ENCODE assay signal across 11 cellular contexts in genomic region chr9:20619492-20619860, GRCh38. TPM values are rescaled to one million over a fixed set of nuclear protein-coding genes. Genes with fewer than 3 reads are reported as not detected.
A peak's percentile ranks its signal among the peaks of the same experiment; 100 is the strongest.
DNase-seq lines count a peak whose midpoint lies in the region; ATAC-seq lines count a peak whose summit lies in the region.
"Had no signal": no experiment of that assay in that cellular context is flagged by ENCODE, and none has a peak within 500 bp of the region (broad histone marks: within the 10 kb centered on the region; RNA-seq: fewer than 3 reads in every experiment).

No MANE protein-coding gene starts in this region.

- CTCF ChIA-PET in activated CD4-positive, alpha-beta memory T cell treated with anti-CD3 and anti-CD28 coated beads for 36 hours (lab: Charles Lee), result interaction anchor here (0.7 to 1.6 kb wide), 3 partner anchors 9 to 322 kb away, joined by 3 read pairs; no protein-coding TSS in a partner anchor

- no peak for DNase-seq in T-helper 2 cell treated with Interferon-gamma antibody and Interleukin-4, amounts not matched to agents 5 μg/mL and 100 μg/mL, for 36 hours (ENCODE audit: low spot score)
- no peak for DNase-seq in T-helper 2 cell
- DNase-seq in activated CD4-positive, alpha-beta memory T cell treated with anti-CD3 and anti-CD28 coated beads for 36 hours, result no peak
- no peak for DNase-seq in stimulated activated effector memory CD8-positive, alpha-beta T cell treated with anti-CD3 and anti-CD28 coated beads, Interleukin-12 subunit alpha, Interleukin-12 subunit beta, amount 100 ng/mL, for 72 hours (ENCODE audit: low spot score in 2 of 2)
- DNase-seq in dedifferentiated amniotic fluid mesenchymal stem cell (ENCODE audit: extremely low spot score), result no peak
- no peak for DNase-seq in activated CD4-positive, CD25-positive, alpha-beta regulatory T cell treated with anti-CD3 and anti-CD28 coated beads, Interleukin-2, amount 50 U/mL, for 72 hours
- DNase-seq: ACHN, T1000 had no signal

- peaks cover 43% of the 10 kb centered on the region for H3K4me1 Mint-ChIP-seq in T-helper 2 cell treated with Interferon-gamma antibody and Interleukin-4, amounts not matched to agents 5 μg/mL and 100 μg/mL, for 36 hours (ENCODE audit: low read depth)
- peaks cover 49% of the 10 kb centered on the region for H3K4me1 Mint-ChIP-seq in activated CD4-positive, alpha-beta memory T cell treated with anti-CD3 and anti-CD28 coated beads for 36 hours (ENCODE audit: low read depth)
- peaks cover 46% of the 10 kb centered on the region for H3K4me1 Mint-ChIP-seq in stimulated activated effector memory CD8-positive, alpha-beta T cell treated with anti-CD3 and anti-CD28 coated beads, Interleukin-12 subunit alpha, Interleukin-12 subunit beta, amount 100 ng/mL, for 72 hours

- no peaks in the 10 kb centered on the region for H3K9me3 Mint-ChIP-seq in T-helper 2 cell treated with Interferon-gamma antibody and Interleukin-4, amounts not matched to agents 5 μg/mL and 100 μg/mL, for 36 hours
- H3K9me3 Mint-ChIP-seq in activated CD4-positive, alpha-beta memory T cell treated with anti-CD3 and anti-CD28 coated beads for 36 hours, result no peaks in the 10 kb centered on the region
- no peaks in the 10 kb centered on the region for H3K9me3 Mint-ChIP-seq in stimulated activated effector memory CD8-positive, alpha-beta T cell treated with anti-CD3 and anti-CD28 coated beads, Interleukin-12 subunit alpha, Interleukin-12 subunit beta, amount 100 ng/mL, for 72 hours
- H3K9me3 Mint-ChIP-seq: memory B cell had no signal

- POLR2A ChIA-PET in activated CD4-positive, alpha-beta memory T cell treated with anti-CD3 and anti-CD28 coated beads for 36 hours (lab: Charles Lee), result no interaction called here

- peaks cover 51% of the 10 kb centered on the region for H3K27me3 ChIP-seq in iPS-15b (ENCODE audit: control insufficient read depth, insufficient read depth, low read length)

- H3K9ac ChIP-seq in iPS-15b (ENCODE audit: low read depth, low read length), result no peak overlapping the region

- no peaks in the 10 kb centered on the region for H3K27me3 Mint-ChIP-seq in T-helper 2 cell treated with Interferon-gamma antibody and Interleukin-4, amounts not matched to agents 5 μg/mL and 100 μg/mL, for 36 hours (ENCODE audit: low read depth)
- no peaks in the 10 kb centered on the region for H3K27me3 Mint-ChIP-seq in activated CD4-positive, alpha-beta memory T cell treated with anti-CD3 and anti-CD28 coated beads for 36 hours

- intact Hi-C loops in activated CD4-positive, alpha-beta memory T cell treated with anti-CD3 and anti-CD28 coated beads for 36 hours (cut with micrococcal nuclease), result no loop called here

- H3K9me3 ChIP-seq in iPS-15b (ENCODE audit: control insufficient read depth, insufficient read depth, low read length), result no peaks in the 10 kb centered on the region

- peaks cover 4% of the 10 kb centered on the region for H3K4me1 ChIP-seq in iPS-15b (ENCODE audit: control insufficient read depth, insufficient read depth, low read length)

- peak overlapping the region; percentile 80 for H3K4me3 ChIP-seq in iPS-15b (ENCODE audit: low read depth, low read length)

- no peak for ATAC-seq in stimulated activated effector memory CD8-positive, alpha-beta T cell treated with anti-CD3 and anti-CD28 coated beads, Interleukin-12 subunit alpha, Interleukin-12 subunit beta, amount 100 ng/mL, for 72 hours
- ATAC-seq in GM18867 (IDR thresholded peaks at IDR 0.05; ENCODE audit: unreplicated experiment), result no peak

- peak overlapping the region; percentile 82 for H3K4me3 Mint-ChIP-seq in T-helper 2 cell treated with Interferon-gamma antibody and Interleukin-4, amounts not matched to agents 5 μg/mL and 100 μg/mL, for 36 hours
- H3K4me3 Mint-ChIP-seq in activated CD4-positive, alpha-beta memory T cell treated with anti-CD3 and anti-CD28 coated beads for 36 hours, result peak overlapping the region; percentile 73
- H3K4me3 Mint-ChIP-seq in stimulated activated effector memory CD8-positive, alpha-beta T cell treated with anti-CD3 and anti-CD28 coated beads, Interleukin-12 subunit alpha, Interleukin-12 subunit beta, amount 100 ng/mL, for 72 hours, result peak overlapping the region; percentile 89

- H3K36me3 ChIP-seq in iPS-15b (ENCODE audit: control insufficient read depth, insufficient read depth, low read length), result no peaks in the 10 kb centered on the region

- H3K36me3 Mint-ChIP-seq in T-helper 2 cell treated with Interferon-gamma antibody and Interleukin-4, amounts not matched to agents 5 μg/mL and 100 μg/mL, for 36 hours (ENCODE audit: low read depth), result peaks cover 23% of the 10 kb centered on the region
- peaks cover 9% of the 10 kb centered on the region for H3K36me3 Mint-ChIP-seq in activated CD4-positive, alpha-beta memory T cell treated with anti-CD3 and anti-CD28 coated beads for 36 hours
- H3K36me3 Mint-ChIP-seq in stimulated activated effector memory CD8-positive, alpha-beta T cell treated with anti-CD3 and anti-CD28 coated beads, Interleukin-12 subunit alpha, Interleukin-12 subunit beta, amount 100 ng/mL, for 72 hours, result peaks cover 34% of the 10 kb centered on the region
- H3K36me3 Mint-ChIP-seq: memory B cell had no signal

- peak overlapping the region; percentile 67 for H3K27ac Mint-ChIP-seq in T-helper 2 cell treated with Interferon-gamma antibody and Interleukin-4, amounts not matched to agents 5 μg/mL and 100 μg/mL, for 36 hours
- no peak overlapping the region for H3K27ac Mint-ChIP-seq in activated CD4-positive, alpha-beta memory T cell treated with anti-CD3 and anti-CD28 coated beads for 36 hours
- H3K27ac Mint-ChIP-seq in stimulated activated effector memory CD8-positive, alpha-beta T cell treated with anti-CD3 and anti-CD28 coated beads, Interleukin-12 subunit alpha, Interleukin-12 subunit beta, amount 100 ng/mL, for 72 hours, result no peak overlapping the region
- H3K27ac Mint-ChIP-seq: memory B cell had no signal

RNA-seq across cellular contexts. Expression of gene MLLT3, which starts 2.8 kb away (rescaled TPM):
- total RNA-seq in activated CD4-positive, alpha-beta memory T cell treated with anti-CD3 and anti-CD28 coated beads for 36 hours, result 10 to 100 TPM; 30.8 to 34.0 TPM
